26 cellular contexts compared by ENCODE assay signal in genomic region chr15:84960391-84961113, GRCh38. TPM values are rescaled to one million over a fixed set of nuclear protein-coding genes. Genes with fewer than 3 reads are reported as not detected.
DNase-seq lines count a peak whose midpoint lies in the region; ATAC-seq and TF ChIP-seq lines count a peak whose summit lies in the region.
"Had no signal": no experiment of that assay in that cellular context is flagged by ENCODE, and none has a peak within 500 bp of the region (broad histone marks: within the 10 kb centered on the region; RNA-seq: fewer than 3 reads in every experiment).

No MANE protein-coding gene starts in this region.

- H3K4me3 ChIP-seq in SK-N-SH (ENCODE audit: low read depth in 2 of 2, low read length in 1 of 2) (no peak overlapping the region), iPS-15b (ENCODE audit: low read depth, low read length) (no peak overlapping the region)
- H3K4me3 ChIP-seq: ascending aorta, skin epidermis, transverse colon had no signal

- peak overlapping the region; percentile 77 for H3K27ac Mint-ChIP-seq in type B pancreatic cell
- H3K27ac Mint-ChIP-seq: activated naive CD4-positive, alpha-beta T cell treated with anti-CD3 and anti-CD28 coated beads, Interleukin-2, amount 50 U/mL, for 24 hours; B cell; natural killer cell treated with Interleukin-12 subunit alpha and Interleukin-12 subunit beta and Interleukin-15 and Interleukin-18, amount 100 ng/mL, for 72 hours; stimulated activated naive CD8-positive, alpha-beta T cell treated with anti-CD3 and anti-CD28 coated beads, Interleukin-15, amount 100 ng/mL, for 72 hours had no signal

- H3K9ac ChIP-seq in SK-N-SH (no peak overlapping the region), iPS-15b (ENCODE audit: low read depth, low read length) (peak overlapping the region; percentile 17)

- peaks cover 19% of the 10 kb centered on the region for H3F3A ChIP-seq in SK-N-SH (replicated peaks; ENCODE audit: insufficient read depth)

- no peaks in the 10 kb centered on the region for H3K9me3 ChIP-seq in SK-N-SH
- H3K9me3 ChIP-seq in iPS-15b (ENCODE audit: control insufficient read depth, insufficient read depth, low read length) = no peaks in the 10 kb centered on the region
- H3K9me3 ChIP-seq: ascending aorta, transverse colon had no signal

- H3K4me2 ChIP-seq in SK-N-SH = peak overlapping the region; percentile 37; the same call in 1 of the 2 replicates

- H3K36me3 Mint-ChIP-seq in type B pancreatic cell = no peaks in the 10 kb centered on the region
- H3K36me3 Mint-ChIP-seq: natural killer cell treated with Interleukin-12 subunit alpha and Interleukin-12 subunit beta and Interleukin-15 and Interleukin-18, amount 100 ng/mL, for 72 hours had no signal

- peak overlapping the region in 1 of 2 experiments; percentile 60; a peak in 2 of 4 replicates for H3K27ac ChIP-seq in SK-N-SH (ENCODE audit: low read depth in 2 of 2, low read length in 1 of 2)
- H3K27ac ChIP-seq: 22Rv1, ascending aorta, skin epidermis, transverse colon had no signal

- no peak for ATAC-seq in HG03460 (IDR thresholded peaks at IDR 0.05; ENCODE audit: unreplicated experiment)
- no peak for ATAC-seq in HG02938 (IDR thresholded peaks at IDR 0.05; ENCODE audit: unreplicated experiment)
- ATAC-seq: activated T-cell treated with anti-CD3 and anti-CD28 coated beads, Interleukin-2, amount 50 U/mL, for 72 hours; esophagus mucosa; natural killer cell treated with Interleukin-12 subunit alpha and Interleukin-12 subunit beta and Interleukin-15 and Interleukin-18, amount 100 ng/mL, for 72 hours; stimulated activated naive CD8-positive, alpha-beta T cell treated with anti-CD3 and anti-CD28 coated beads, Interleukin-15, amount 100 ng/mL, for 72 hours had no signal

- H2AFZ ChIP-seq in SK-N-SH (ENCODE audit: low read depth) = 0 out of 2 replicates have a peak overlapping the region, but pooled peaks have one; percentile 43

- H3K79me2 ChIP-seq in SK-N-SH (ENCODE audit: insufficient read depth) = no peaks in the 10 kb centered on the region

- 91% methylated on average over 13 of the region's 13 CpGs for WGBS in SK-N-SH (ENCODE audit: low lambda C conversion rate)

- no peak overlapping the region for H3K4me3 Mint-ChIP-seq in type B pancreatic cell
- H3K4me3 Mint-ChIP-seq: activated naive CD4-positive, alpha-beta T cell treated with anti-CD3 and anti-CD28 coated beads, Interleukin-2, amount 50 U/mL, for 24 hours; activated T-cell treated with anti-CD3 and anti-CD28 coated beads, Interleukin-2, amount 50 U/mL, for 72 hours; B cell; natural killer cell treated with Interleukin-12 subunit alpha and Interleukin-12 subunit beta and Interleukin-15 and Interleukin-18, amount 100 ng/mL, for 72 hours; stimulated activated naive CD8-positive, alpha-beta T cell treated with anti-CD3 and anti-CD28 coated beads, Interleukin-15, amount 100 ng/mL, for 72 hours had no signal

- peaks cover 23% of the 10 kb centered on the region for H3K4me1 Mint-ChIP-seq in type B pancreatic cell (ENCODE audit: unreplicated experiment)

- CTCF ChIA-PET in SK-N-SH (lab: Yijun Ruan, JAX) = no interaction called here

- DNase-seq in NCI-H1417 (lab: John Stamatoyannopoulos, UW) = peak in 2 of 3 experiments; percentile 14 to 38
- DNase-seq in NCI-H1417 treated with DMSO at 0.1 percent for 48 hours (lab: John Stamatoyannopoulos, UW) = no peak
- no peak for DNase-seq in SK-N-SH
- no peak for DNase-seq in type B pancreatic cell (ENCODE audit: extremely low spot score, unreplicated experiment)
- DNase-seq in NCI-H345 treated with DMSO at 0.1 percent for 48 hours (lab: John Stamatoyannopoulos, UW; ENCODE audit: unreplicated experiment) = no peak
- DNase-seq: activated CD4-positive, alpha-beta T cell treated with anti-CD3 and anti-CD28 coated beads for 1 hour; activated T-cell treated with anti-CD3 and anti-CD28 coated beads, Interleukin-2, amount 50 U/mL, for 72 hours; effector CD8-positive, alpha-beta T cell; midbrain; NCI-H2029; NCI-H524; posterior cingulate gyrus; stimulated activated CD4-positive, alpha-beta T cell treated with anti-CD3 and anti-CD28 coated beads, Interleukin-2, amount 100 ng/mL, for 48 hours; stimulated activated naive CD8-positive, alpha-beta T cell treated with anti-CD3 and anti-CD28 coated beads, Interleukin-15, amount 100 ng/mL, for 72 hours; SW 1271; transverse colon had no signal

- no peak for TF ChIP-seq EP300 in SK-N-SH (IDR thresholded peaks at IDR 0.05; ENCODE audit: borderline replicate concordance in 1 of 2, low read depth in 1 of 2, low read length in 1 of 2)

- TF ChIP-seq CTCF in SK-N-SH (IDR thresholded peaks at IDR 0.05) = no peak
- TF ChIP-seq CTCF in type B pancreatic cell (conservative IDR thresholded peaks at IDR 0.05) = no peak

- POLR2A ChIA-PET in SK-N-SH (lab: Yijun Ruan, JAX) = interaction anchor here (0.6 kb wide), 1 partner anchor 330 kb away, joined by 5 read pairs; no protein-coding TSS in a partner anchor

- no peaks in the 10 kb centered on the region for H3K9me2 ChIP-seq in SK-N-SH

- H3K27me3 ChIP-seq in SK-N-SH (ENCODE audit: insufficient read depth) (no peaks in the 10 kb centered on the region), iPS-15b (ENCODE audit: control insufficient read depth, insufficient read depth, low read length) (no peaks in the 10 kb centered on the region)
- H3K27me3 ChIP-seq: ascending aorta, transverse colon had no signal

- no peaks in the 10 kb centered on the region for H3K27me3 Mint-ChIP-seq in type B pancreatic cell

- no peak for TF ChIP-seq RAD21 in SK-N-SH (IDR thresholded peaks at IDR 0.05; ENCODE audit: low read length)

- H3K4me1 ChIP-seq in SK-N-SH (ENCODE audit: control insufficient read depth in 1 of 2, insufficient read depth in 2 of 2, low read depth in 1 of 2, low read length in 1 of 2) (peaks cover 2 to 25% of the 10 kb centered on the region in 2 experiments; a peak in 2 of 4 replicates), iPS-15b (ENCODE audit: control insufficient read depth, insufficient read depth, low read length) (peaks cover 11% of the 10 kb centered on the region)

- H4K20me1 ChIP-seq in SK-N-SH (ENCODE audit: insufficient read depth) = no peaks in the 10 kb centered on the region

- H3K9me3 Mint-ChIP-seq in type B pancreatic cell = peaks cover 12% of the 10 kb centered on the region
- H3K9me3 Mint-ChIP-seq: activated naive CD4-positive, alpha-beta T cell treated with anti-CD3 and anti-CD28 coated beads, Interleukin-2, amount 50 U/mL, for 24 hours; natural killer cell treated with Interleukin-12 subunit alpha and Interleukin-12 subunit beta and Interleukin-15 and Interleukin-18, amount 100 ng/mL, for 72 hours; stimulated activated naive CD8-positive, alpha-beta T cell treated with anti-CD3 and anti-CD28 coated beads, Interleukin-15, amount 100 ng/mL, for 72 hours had no signal

- H3K36me3 ChIP-seq in SK-N-SH (replicated peaks in 1 of 2; ENCODE audit: control insufficient read depth in 1 of 2, insufficient read depth in 2 of 2, low read length in 1 of 2) (no peaks in the 10 kb centered on the region), iPS-15b (ENCODE audit: control insufficient read depth, insufficient read depth, low read length) (no peaks in the 10 kb centered on the region)
- H3K36me3 ChIP-seq: ascending aorta, transverse colon had no signal

TF ChIP-seq in SK-N-SH, 30 proteins besides CTCF, POLR2A, EP300 and RAD21:
- TF ChIP-seq USF2 (IDR thresholded peaks at IDR 0.05; ENCODE audit: borderline replicate concordance, low read depth, low read length) = no peak
- TF ChIP-seq NFIC (IDR thresholded peaks at IDR 0.05; ENCODE audit: borderline replicate concordance) = no peak
- no peak for TF ChIP-seq SIN3A (IDR thresholded peaks at IDR 0.05; ENCODE audit: borderline replicate concordance, low read depth, low read length)
- no peak for TF ChIP-seq NRF1 (IDR thresholded peaks at IDR 0.05; ENCODE audit: low read depth, low read length)
- TF ChIP-seq RCOR1 (IDR thresholded peaks at IDR 0.05; ENCODE audit: low read length) = no peak
- no peak for TF ChIP-seq ELF1 (IDR thresholded peaks at IDR 0.05)
- TF ChIP-seq YY1 (IDR thresholded peaks at IDR 0.05; ENCODE audit: low read depth) = no peak
- TF ChIP-seq MAX (IDR thresholded peaks at IDR 0.05; ENCODE audit: low read depth) = no peak
- TF ChIP-seq RXRA (IDR thresholded peaks at IDR 0.05; ENCODE audit: borderline replicate concordance, low read depth) = no peak
- no peak for TF ChIP-seq TCF12 (IDR thresholded peaks at IDR 0.05)
- TF ChIP-seq JUND (IDR thresholded peaks at IDR 0.05) = no peak

RNA-seq across cellular contexts. Expression of gene PDE8A, which starts 21.1 kb away (rescaled TPM):
- 13.4 and 18.7 TPM in 2 replicates for polyA plus RNA-seq in SK-N-SH (2012; rRNA removed)
- 14.2 and 15.4 TPM in 2 replicates for polyA plus RNA-seq in SK-N-SH (2012; cell fraction: cytosol; rRNA removed)
- 46.7 and 59.2 TPM in 2 replicates for polyA plus RNA-seq in SK-N-SH (2012; cell fraction: nucleus; rRNA removed)
- total RNA-seq in type B pancreatic cell (ENCODE audit: low replicate concordance) = 22.8 and 41.8 TPM in 2 replicates

Comparison
In these comparisons a context has a peak if more than half of its experiments do, and no peak if none do; other contexts are left out.
1. DNase-seq: peak in NCI-H1417 (2 of 3); none in NCI-H1417 treated with DMSO at 0.1 percent for 48 hours (single experiment), SK-N-SH (single experiment), type B pancreatic cell (single experiment) and NCI-H345 treated with DMSO at 0.1 percent for 48 hours (single experiment).